ENCODE assay signal across 25 cellular contexts in genomic region chr1:230000439-230001184, GRCh38.
DNase-seq lines count a peak whose midpoint lies in the region; ATAC-seq and TF ChIP-seq lines count a peak whose summit lies in the region.
"Had no signal": no experiment of that assay in that cellular context is flagged by ENCODE, and none has a peak within 500 bp of the region (broad histone marks: within the 10 kb centered on the region; RNA-seq: fewer than 3 reads in every experiment).

No MANE protein-coding gene starts in this region.

- ATAC-seq in sciatic nerve (peak; percentile 19), aorta (ENCODE audit: low FRiP score) (peak; percentile 53), GM18505 (IDR thresholded peaks at IDR 0.05; ENCODE audit: unreplicated experiment) (no peak), GM21786 (IDR thresholded peaks at IDR 0.05; ENCODE audit: unreplicated experiment) (no peak)
- ATAC-seq: CD8-positive, alpha-beta T cell; HCT116; Panc1 had no signal

- no peak overlapping the region for H3K4me3 ChIP-seq in ascending aorta
- no peak overlapping the region for H3K4me3 ChIP-seq in esophagus muscularis mucosa
- H3K4me3 ChIP-seq in aorta (ENCODE audit: low read length in 2 of 2): no peak overlapping the region

- TF ChIP-seq POLR2A in esophagus muscularis mucosa (IDR thresholded peaks at IDR 0.05; ENCODE audit: low read depth) (no peak), GM18505 (IDR thresholded peaks at IDR 0.05; ENCODE audit: borderline replicate concordance, extremely low read depth, insufficient read depth, insufficient read length) (no peak)

- DNase-seq in ascending aorta (ENCODE audit: low spot score in 2 of 2) (no peak), esophagus muscularis mucosa (ENCODE audit: extremely low spot score) (no peak), sciatic nerve (ENCODE audit: low spot score) (no peak), aorta (no peak), DMS 273 treated with DMSO at 0.1 percent for 48 hours (lab: John Stamatoyannopoulos, UW) (no peak)
- DNase-seq: C1 segment of cervical spinal cord; Caco-2; CD8-positive, alpha-beta T cell; DMS79 treated with DMSO at 0.1 percent for 48 hours; GF-D8; Karpas-422; NCI-H1092; NCI-H1417 treated with DMSO at 0.1 percent for 48 hours; NCI-H187; NCI-H2081 treated with DMSO at 0.1 percent for 48 hours; NCI-H524; NCI-H748 treated with DMSO at 0.1 percent for 48 hours; NK-92 treated with Interleukin-12 subunit alpha and Interleukin-12 subunit beta, amount 100 ng/mL, for 24 hours; SHP77 treated with DMSO at 0.1 percent for 48 hours had no signal

- H3K9me3 ChIP-seq in ascending aorta: no peaks in the 10 kb centered on the region
- no peaks in the 10 kb centered on the region for H3K9me3 ChIP-seq in esophagus muscularis mucosa
- no peaks in the 10 kb centered on the region for H3K9me3 ChIP-seq in aorta (ENCODE audit: control insufficient read depth, low read length)
- H3K9me3 ChIP-seq: Caco-2 had no signal

- H3K4me1 ChIP-seq in ascending aorta (peaks cover 6 to 30% of the 10 kb centered on the region in 2 donors), esophagus muscularis mucosa (peaks cover 5 to 51% (median 49%) of the 10 kb centered on the region in 4 donors), aorta (ENCODE audit: control insufficient read depth in 1 of 2, insufficient read depth in 2 of 2, low read length in 2 of 2) (peaks cover 0 to 8% of the 10 kb centered on the region in 2 donors)
- H3K4me1 ChIP-seq: Caco-2 had no signal

- WGBS in esophagus muscularis mucosa: 76% methylated on average over 8 of the region's 8 CpGs
- 28 to 40% methylated on average over 8 of the region's 8 CpGs for WGBS in aorta, 2 donors

- no peak for TF ChIP-seq CTCF in ascending aorta (IDR thresholded peaks at IDR 0.05)
- TF ChIP-seq CTCF in esophagus muscularis mucosa (IDR thresholded peaks at IDR 0.05): no peak

- H3K27me3 ChIP-seq in ascending aorta (no peaks in the 10 kb centered on the region), esophagus muscularis mucosa (no peaks in the 10 kb centered on the region), aorta (ENCODE audit: control insufficient read depth in 1 of 2, insufficient read depth in 2 of 2, low read length in 1 of 2) (no peaks in the 10 kb centered on the region)

- peak overlapping the region; percentile 87 to 92 for H3K27ac ChIP-seq in ascending aorta
- H3K27ac ChIP-seq in esophagus muscularis mucosa (replicated peaks in 1 of 4): peak overlapping the region in 3 of 4 donors; percentile 52 to 81 (median 62)
- H3K27ac ChIP-seq in aorta (ENCODE audit: low read depth in 1 of 2, low read length in 2 of 2): no peak overlapping the region
- H3K27ac ChIP-seq: HL-60, RWPE1 had no signal

- no peak for TF ChIP-seq EP300 in esophagus muscularis mucosa (IDR thresholded peaks at IDR 0.05)

- no peaks in the 10 kb centered on the region for H3K36me3 ChIP-seq in ascending aorta
- no peaks in the 10 kb centered on the region for H3K36me3 ChIP-seq in esophagus muscularis mucosa
- no peaks in the 10 kb centered on the region for H3K36me3 ChIP-seq in aorta (ENCODE audit: control insufficient read depth in 1 of 2, insufficient read depth in 2 of 2, low read length in 1 of 2)

- intact Hi-C loops in ascending aorta (cut with DNase I) (loop anchor here (5.0 kb wide), 1 partner anchor 173 kb away; no protein-coding TSS in a partner anchor), esophagus muscularis mucosa (cut with DNase I) (no loop called here), sciatic nerve (cut with DNase I) (no loop called here), aorta (cut with DNase I) (no loop called here)

Comparison
In these comparisons a context has a peak if more than half of its experiments do, and no peak if none do; other contexts are left out.
1. H3K27ac ChIP-seq: peak in ascending aorta (2 of 2) and esophagus muscularis mucosa (3 of 4); none in aorta (0 of 2).
2. ATAC-seq: peak in sciatic nerve (single experiment) and aorta (single experiment); none in GM18505 (single experiment) and GM21786 (single experiment).